Comparison of ENCODE assay signal across 18 cellular contexts in genomic region chr9:84173961-84174360, GRCh38.
"Had no signal": no experiment of that assay in that cellular context is flagged by ENCODE, and none has a peak within 500 bp of the region (broad histone marks: within the 10 kb centered on the region; RNA-seq: fewer than 3 reads in every experiment).

No MANE protein-coding gene starts in this region.

- H3K9me2 ChIP-seq: SK-N-SH had no signal

- H3K4me2 ChIP-seq: SK-N-SH had no signal

- H3K9ac ChIP-seq: SK-N-SH had no signal

- H3K9me3 ChIP-seq: SK-N-SH had no signal

- DNase-seq: Karpas-422, KG1, MM.1S, NCI-H1092 treated with DMSO at 0.1 percent for 48 hours, NCI-H1436, NCI-H187, NCI-H2029 treated with DMSO at 0.1 percent for 48 hours, NCI-H2227 treated with DMSO at 0.1 percent for 48 hours, NCI-H446, NCI-H510A, NCI-H524 treated with DMSO at 0.1 percent for 48 hours, NCI-H69, NCI-H774, SHP77, SK-N-SH, SW 1271, T-cell had no signal

- H3K27ac ChIP-seq: RWPE1 had no signal
